ENCODE assay signal across 36 cellular contexts in genomic region chr5:168929656-168930055, GRCh38.
"Had no signal": no experiment of that assay in that cellular context is flagged by ENCODE, and none has a peak within 500 bp of the region (broad histone marks: within the 10 kb centered on the region; RNA-seq: fewer than 3 reads in every experiment).

No MANE protein-coding gene starts in this region.

- H3K27me3 ChIP-seq: ascending aorta had no signal

- DNase-seq: activated CD4-positive, alpha-beta memory T cell treated with anti-CD3 and anti-CD28 coated beads, Interleukin-2, amount 10 ng/mL, durations not matched to agents 7 days and 5 days; activated CD4-positive, alpha-beta T cell treated with anti-CD3 and anti-CD28 coated beads for 1 hour; activated CD4-positive, alpha-beta T cell treated with anti-CD3 and anti-CD28 coated beads for 36 hours; activated CD4-positive, alpha-beta T cell treated with anti-CD3 and anti-CD28 coated beads for 48 hours; activated CD4-positive, alpha-beta T cell treated with anti-CD3 and anti-CD28 coated beads, Interleukin-2, amount 10 ng/mL, durations not matched to agents 7 days and 5 days; activated CD4-positive, alpha-beta T cell treated with anti-CD3 and anti-CD28 coated beads, Interleukin-2, amount 50 U/mL, for 48 hours; activated CD4-positive, CD25-positive, alpha-beta regulatory T cell; activated CD8-positive, alpha-beta memory T cell treated with anti-CD3 and anti-CD28 coated beads for 24 hours; activated CD8-positive, alpha-beta memory T cell treated with anti-CD3 and anti-CD28 coated beads, Interleukin-2, amount 10 ng/mL, durations not matched to agents 7 days and 5 days; activated CD8-positive, alpha-beta memory T cell treated with anti-CD3 and anti-CD28 coated beads, Interleukin-2, amount 50 U/mL, for 48 hours; activated CD8-positive, alpha-beta T cell treated with anti-CD3 and anti-CD28 coated beads, Interleukin-2, amount 10 ng/mL, durations not matched to agents 7 days and 5 days; activated effector memory CD4-positive, alpha-beta T cell treated with Interleukin-2 at 50 U/mL for 16 hours; activated gamma-delta T cell; activated naive CD4-positive, alpha-beta T cell treated with anti-CD3 and anti-CD28 coated beads, Interleukin-2, amount 10 ng/mL, durations not matched to agents 7 days and 5 days; activated naive CD4-positive, alpha-beta T cell treated with Interleukin-2 at 50 U/mL for 16 hours; activated naive CD8-positive, alpha-beta T cell treated with anti-CD3 and anti-CD28 coated beads, Interleukin-2, amount 10 ng/mL, durations not matched to agents 7 days and 5 days; activated naive CD8-positive, alpha-beta T cell treated with anti-CD3 and anti-CD28 coated beads, Interleukin-2, amount 50 U/mL, for 24 hours; activated T-cell treated with anti-CD3 and anti-CD28 coated beads, Interleukin-2, amount 50 U/mL, for 24 hours; activated T-cell treated with anti-CD3 and anti-CD28 coated beads, Interleukin-2, amount 50 U/mL, for 48 hours; amygdala; caudate nucleus; cerebellar nuclear complex; T-helper 1 cell; T-helper 2 cell; T-helper 9 cell; WERI-Rb-1 had no signal

- H3K9me3 ChIP-seq: ascending aorta had no signal

- H3K9me3 Mint-ChIP-seq: activated CD4-positive, alpha-beta memory T cell treated with anti-CD3 and anti-CD28 coated beads, Interleukin-2, amount 10 ng/mL, durations not matched to agents 7 days and 5 days; activated CD4-positive, alpha-beta T cell treated with anti-CD3 and anti-CD28 coated beads, Interleukin-2, amount 10 ng/mL, durations not matched to agents 7 days and 5 days; activated naive CD4-positive, alpha-beta T cell treated with anti-CD3 and anti-CD28 coated beads, Interleukin-2, amount 10 ng/mL, durations not matched to agents 7 days and 5 days; activated naive CD4-positive, alpha-beta T cell treated with anti-CD3 and anti-CD28 coated beads, Interleukin-2, amount 50 U/mL, for 24 hours; activated naive CD8-positive, alpha-beta T cell treated with anti-CD3 and anti-CD28 coated beads, Interleukin-2, amount 10 ng/mL, durations not matched to agents 7 days and 5 days; activated naive CD8-positive, alpha-beta T cell treated with anti-CD3 and anti-CD28 coated beads, Interleukin-2, amount 50 U/mL, for 24 hours; activated T-cell treated with anti-CD3 and anti-CD28 coated beads, Interleukin-2, amount 50 U/mL, for 24 hours; activated T-helper 2 cell treated with anti-CD3 and anti-CD28 coated beads, Interferon-gamma antibody, Interleukin-2, Interleukin-4, amounts not matched to agents 10 μg/mL and 5 μg/mL and 100 μg/mL, durations not matched to agents 14 hours and 24 hours and 36 hours; brain; central memory CD8-positive, alpha-beta T cell; T-helper 1 cell treated with Interleukin-12 subunit alpha and Interleukin-12 subunit beta and Interleukin-4 antibody, amounts not matched to agents 30 μg/mL and 1 μg/mL, for 36 hours; T-helper 2 cell treated with Interferon-gamma antibody and Interleukin-4, amounts not matched to agents 5 μg/mL and 100 μg/mL, for 36 hours; WTC11 had no signal

- H3K27ac ChIP-seq: ascending aorta, WERI-Rb-1 had no signal

- H3K4me3 ChIP-seq: ascending aorta had no signal

- H3K4me3 Mint-ChIP-seq: activated CD4-positive, alpha-beta memory T cell treated with anti-CD3 and anti-CD28 coated beads, Interleukin-2, amount 10 ng/mL, durations not matched to agents 7 days and 5 days; activated CD4-positive, alpha-beta T cell treated with anti-CD3 and anti-CD28 coated beads for 36 hours; activated CD4-positive, alpha-beta T cell treated with anti-CD3 and anti-CD28 coated beads, Interleukin-2, amount 10 ng/mL, durations not matched to agents 7 days and 5 days; activated CD8-positive, alpha-beta memory T cell treated with anti-CD3 and anti-CD28 coated beads, Interleukin-2, amount 10 ng/mL, durations not matched to agents 7 days and 5 days; activated CD8-positive, alpha-beta T cell treated with anti-CD3 and anti-CD28 coated beads, Interleukin-2, amount 10 ng/mL, durations not matched to agents 7 days and 5 days; activated naive CD4-positive, alpha-beta T cell treated with anti-CD3 and anti-CD28 coated beads, Interleukin-2, amount 10 ng/mL, durations not matched to agents 7 days and 5 days; activated naive CD4-positive, alpha-beta T cell treated with anti-CD3 and anti-CD28 coated beads, Interleukin-2, amount 50 U/mL, for 24 hours; activated naive CD8-positive, alpha-beta T cell; activated naive CD8-positive, alpha-beta T cell treated with anti-CD3 and anti-CD28 coated beads, Interleukin-2, amount 10 ng/mL, durations not matched to agents 7 days and 5 days; activated naive CD8-positive, alpha-beta T cell treated with anti-CD3 and anti-CD28 coated beads, Interleukin-2, amount 50 U/mL, for 24 hours; activated T-cell treated with anti-CD3 and anti-CD28 coated beads, Interleukin-2, amount 50 U/mL, for 24 hours; brain; central memory CD8-positive, alpha-beta T cell; T-helper 1 cell treated with Interleukin-12 subunit alpha and Interleukin-12 subunit beta and Interleukin-4 antibody, amounts not matched to agents 30 μg/mL and 1 μg/mL, for 36 hours; T-helper 2 cell treated with Interferon-gamma antibody and Interleukin-4, amounts not matched to agents 5 μg/mL and 100 μg/mL, for 36 hours; WTC11 had no signal

- H3K27me3 Mint-ChIP-seq: activated CD8-positive, alpha-beta memory T cell treated with anti-CD3 and anti-CD28 coated beads, Interleukin-2, amount 10 ng/mL, durations not matched to agents 7 days and 5 days had no signal

- H3K27ac Mint-ChIP-seq: activated CD4-positive, alpha-beta memory T cell treated with anti-CD3 and anti-CD28 coated beads, Interleukin-2, amount 10 ng/mL, durations not matched to agents 7 days and 5 days; activated CD4-positive, alpha-beta T cell treated with anti-CD3 and anti-CD28 coated beads for 36 hours; activated CD4-positive, alpha-beta T cell treated with anti-CD3 and anti-CD28 coated beads, Interleukin-2, amount 10 ng/mL, durations not matched to agents 7 days and 5 days; activated CD8-positive, alpha-beta memory T cell treated with anti-CD3 and anti-CD28 coated beads, Interleukin-2, amount 10 ng/mL, durations not matched to agents 7 days and 5 days; activated CD8-positive, alpha-beta T cell treated with anti-CD3 and anti-CD28 coated beads, Interleukin-2, amount 10 ng/mL, durations not matched to agents 7 days and 5 days; activated naive CD4-positive, alpha-beta T cell treated with anti-CD3 and anti-CD28 coated beads, Interleukin-2, amount 10 ng/mL, durations not matched to agents 7 days and 5 days; activated naive CD4-positive, alpha-beta T cell treated with anti-CD3 and anti-CD28 coated beads, Interleukin-2, amount 50 U/mL, for 24 hours; activated naive CD8-positive, alpha-beta T cell; activated naive CD8-positive, alpha-beta T cell treated with anti-CD3 and anti-CD28 coated beads, Interleukin-2, amount 10 ng/mL, durations not matched to agents 7 days and 5 days; activated naive CD8-positive, alpha-beta T cell treated with anti-CD3 and anti-CD28 coated beads, Interleukin-2, amount 50 U/mL, for 24 hours; activated T-cell treated with anti-CD3 and anti-CD28 coated beads, Interleukin-2, amount 50 U/mL, for 24 hours; activated T-helper 2 cell treated with anti-CD3 and anti-CD28 coated beads, Interferon-gamma antibody, Interleukin-2, Interleukin-4, amounts not matched to agents 10 μg/mL and 5 μg/mL and 100 μg/mL, durations not matched to agents 14 hours and 24 hours and 36 hours; brain; T-helper 1 cell treated with Interleukin-12 subunit alpha and Interleukin-12 subunit beta and Interleukin-4 antibody, amounts not matched to agents 30 μg/mL and 1 μg/mL, for 36 hours; T-helper 2 cell treated with Interferon-gamma antibody and Interleukin-4, amounts not matched to agents 5 μg/mL and 100 μg/mL, for 36 hours; WTC11 had no signal

- H3K36me3 ChIP-seq: ascending aorta, WERI-Rb-1 had no signal

- ATAC-seq: activated CD4-positive, alpha-beta T cell treated with anti-CD3 and anti-CD28 coated beads for 36 hours; activated CD4-positive, CD25-positive, alpha-beta regulatory T cell treated with anti-CD3 and anti-CD28 coated beads, Interleukin-2, amount 50 U/mL, for 24 hours; activated CD8-positive, alpha-beta memory T cell treated with anti-CD3 and anti-CD28 coated beads, Interleukin-2, amount 10 ng/mL, durations not matched to agents 7 days and 5 days; activated CD8-positive, alpha-beta T cell treated with anti-CD3 and anti-CD28 coated beads, Interleukin-2, amount 10 ng/mL, durations not matched to agents 7 days and 5 days; activated naive CD8-positive, alpha-beta T cell treated with anti-CD3 and anti-CD28 coated beads, Interleukin-2, amount 50 U/mL, for 24 hours; WTC11 had no signal

- H3K36me3 Mint-ChIP-seq: activated CD8-positive, alpha-beta memory T cell treated with anti-CD3 and anti-CD28 coated beads, Interleukin-2, amount 10 ng/mL, durations not matched to agents 7 days and 5 days; activated naive CD4-positive, alpha-beta T cell treated with anti-CD3 and anti-CD28 coated beads, Interleukin-2, amount 10 ng/mL, durations not matched to agents 7 days and 5 days; activated naive CD4-positive, alpha-beta T cell treated with anti-CD3 and anti-CD28 coated beads, Interleukin-2, amount 50 U/mL, for 24 hours; activated naive CD8-positive, alpha-beta T cell; activated naive CD8-positive, alpha-beta T cell treated with anti-CD3 and anti-CD28 coated beads, Interleukin-2, amount 10 ng/mL, durations not matched to agents 7 days and 5 days; brain; WTC11 had no signal

- H3K4me1 Mint-ChIP-seq: activated CD4-positive, alpha-beta memory T cell treated with anti-CD3 and anti-CD28 coated beads, Interleukin-2, amount 10 ng/mL, durations not matched to agents 7 days and 5 days; activated CD4-positive, alpha-beta T cell treated with anti-CD3 and anti-CD28 coated beads, Interleukin-2, amount 10 ng/mL, durations not matched to agents 7 days and 5 days; activated CD8-positive, alpha-beta memory T cell treated with anti-CD3 and anti-CD28 coated beads, Interleukin-2, amount 10 ng/mL, durations not matched to agents 7 days and 5 days; activated naive CD4-positive, alpha-beta T cell treated with anti-CD3 and anti-CD28 coated beads, Interleukin-2, amount 10 ng/mL, durations not matched to agents 7 days and 5 days; activated naive CD4-positive, alpha-beta T cell treated with anti-CD3 and anti-CD28 coated beads, Interleukin-2, amount 50 U/mL, for 24 hours; activated naive CD8-positive, alpha-beta T cell treated with anti-CD3 and anti-CD28 coated beads, Interleukin-2, amount 10 ng/mL, durations not matched to agents 7 days and 5 days; activated naive CD8-positive, alpha-beta T cell treated with anti-CD3 and anti-CD28 coated beads, Interleukin-2, amount 50 U/mL, for 24 hours; central memory CD8-positive, alpha-beta T cell had no signal

- H3K4me1 ChIP-seq: ascending aorta had no signal
